Comparison of ENCODE assay signal across 8 cellular contexts in the genomic region with DNA sequence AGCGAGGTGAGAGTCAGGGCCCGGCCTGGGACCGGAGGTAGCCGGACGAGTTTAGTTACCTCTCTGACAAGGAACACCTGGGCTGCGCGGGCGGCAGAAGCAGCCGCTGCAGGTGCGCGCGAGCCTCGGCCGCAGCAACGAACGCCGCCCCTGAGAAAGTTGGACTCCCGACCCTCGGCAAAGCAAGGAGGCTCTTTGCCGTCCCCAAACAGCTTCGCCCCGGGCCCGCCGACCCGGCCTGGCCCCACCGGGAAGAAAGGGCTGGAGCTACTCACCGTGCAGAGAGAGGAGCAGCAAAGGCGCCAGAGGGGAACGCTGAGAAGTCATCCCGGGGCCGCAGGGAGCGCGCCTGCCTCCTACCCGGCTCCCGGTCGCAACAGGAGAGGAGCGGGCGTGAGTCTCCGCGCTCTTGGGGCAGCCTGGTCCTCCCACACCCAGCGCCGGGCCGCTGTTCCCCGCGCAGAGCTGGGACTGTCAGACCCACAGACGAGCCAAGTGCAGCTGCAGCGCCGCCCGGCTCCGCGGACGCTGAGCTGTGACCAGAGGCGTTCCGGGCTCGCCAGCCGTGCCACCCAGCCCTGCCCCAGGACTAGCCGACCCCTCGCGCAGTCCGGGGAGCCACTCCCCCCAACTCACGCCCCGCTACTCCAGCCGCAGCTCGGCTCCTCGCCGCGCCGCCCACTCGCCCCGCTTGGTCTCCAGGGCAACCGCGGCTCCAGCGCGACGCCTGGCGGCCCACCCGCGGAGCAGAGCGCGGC. TPM values are rescaled to one million over a fixed set of nuclear protein-coding genes. Genes with fewer than 3 reads are reported as not detected.
A peak's percentile ranks its signal among the peaks of the same experiment; 100 is the strongest.
DNase-seq lines count a peak whose midpoint lies in the region; TF ChIP-seq lines count a peak whose summit lies in the region.

A gene with protein sequence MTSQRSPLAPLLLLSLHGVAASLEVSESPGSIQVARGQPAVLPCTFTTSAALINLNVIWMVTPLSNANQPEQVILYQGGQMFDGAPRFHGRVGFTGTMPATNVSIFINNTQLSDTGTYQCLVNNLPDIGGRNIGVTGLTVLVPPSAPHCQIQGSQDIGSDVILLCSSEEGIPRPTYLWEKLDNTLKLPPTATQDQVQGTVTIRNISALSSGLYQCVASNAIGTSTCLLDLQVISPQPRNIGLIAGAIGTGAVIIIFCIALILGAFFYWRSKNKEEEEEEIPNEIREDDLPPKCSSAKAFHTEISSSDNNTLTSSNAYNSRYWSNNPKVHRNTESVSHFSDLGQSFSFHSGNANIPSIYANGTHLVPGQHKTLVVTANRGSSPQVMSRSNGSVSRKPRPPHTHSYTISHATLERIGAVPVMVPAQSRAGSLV (minus strand): TSS at position 591 of the 758 bp plus-strand sequence. CDS start 264 bp downstream, at position 327.

- H2AFZ ChIP-seq in GM23248 = peak within 1 kb of the TSS; percentile 67

- in situ Hi-C loops in G401 (cut with HindIII; ENCODE audit: low sequenced_read_pairs) = no loop called here
- in situ Hi-C loops in GM23248 (cut with MboI) = no loop called here

- H3K79me2 ChIP-seq in GM23248 (ENCODE audit: insufficient read depth) = no peaks in the 10 kb centered on the region

- H3K4me1 ChIP-seq in GM23248 (ENCODE audit: insufficient read depth) = peaks cover 4% of the 10 kb centered on the region; the same call in 1 of the 2 replicates

- whole genome bisulfite sequencing in GM23248 (ENCODE audit: low coverage in 1 of 2, low lambda C conversion rate in 2 of 2, missing lambda C conversion rate in 2 of 2), 2 experiments = 3 to 4% methylated on average over 33 to 61 of the region's 80 CpGs

- H3K4me3 ChIP-seq in GM23248 = peak within 1 kb of the TSS; percentile 73
- peak within 1 kb of the TSS; percentile 54 for H3K4me3 ChIP-seq in retinal pigment epithelial cell (ENCODE audit: low read length)

- H3K27ac ChIP-seq in GM23248 = no peak within 1 kb of the TSS

- no peaks in the 10 kb centered on the region for H3K9me2 ChIP-seq in GM23248 (ENCODE audit: insufficient read depth)

- H3K9ac ChIP-seq in GM23248 = no peak within 1 kb of the TSS

- peak within 1 kb of the TSS; percentile 59 for H3K4me2 ChIP-seq in GM23248 (ENCODE audit: unreplicated experiment)

- TF ChIP-seq CTCF in LNCAP (IDR thresholded peaks at IDR 0.05) = peak; percentile 85
- peak; percentile 37 for TF ChIP-seq CTCF in retinal pigment epithelial cell (conservative IDR thresholded peaks at IDR 0.05; ENCODE audit: low read depth, low read length)

- H3F3A ChIP-seq in GM23248 (ENCODE audit: insufficient read depth) = no peaks in the 10 kb centered on the region

- H3K36me3 ChIP-seq in GM23248 (ENCODE audit: low read depth) = no peaks in the 10 kb centered on the region

- H3K27me3 ChIP-seq in GM23248 (replicated peaks; ENCODE audit: insufficient read depth) = peaks cover 62% of the 10 kb centered on the region

- no peaks in the 10 kb centered on the region for H3K9me3 ChIP-seq in GM23248 (ENCODE audit: low read depth)

- DNase-seq in G401 (ENCODE audit: low spot score) (peak; percentile 14), GM23248 (peak; percentile 71), T-helper 1 cell (peak; percentile 7 to 56 (median 37)), amygdala (lab: John Stamatoyannopoulos, UW) (peak in 55 of 56 donors; percentile 56 to 94 (median 83)), hepatic stellate cell (ENCODE audit: low spot score) (peak; percentile 46), retinal pigment epithelial cell (ENCODE audit: low read depth) (peak; percentile 9), dedifferentiated amniotic fluid mesenchymal stem cell (ENCODE audit: extremely low spot score) (no peak)

- H4K20me1 ChIP-seq in GM23248 (ENCODE audit: insufficient read depth) = no peaks in the 10 kb centered on the region

RNA-seq across cellular contexts. Expression of the gene that starts here (rescaled TPM):
- not detected in 2 replicates for total RNA-seq in G401 (2014; rRNA removed; shearing (Covaris generic))
- not detected in 2 replicates for total RNA-seq in GM23248 (2014; rRNA removed; shearing (Covaris generic))
- not detected in 2 replicates for polyA plus RNA-seq in GM23248 (2016; fragmentation: Nextera tagmentation; extraction: Ambion mirVana)

Comparison
In these comparisons a context has a peak if more than half of its experiments do, and no peak if none do; other contexts are left out.
1. Peak in DNase-seq in G401; RNA of the gene not detected or under 1 TPM.
2. Peak in DNase-seq, H3K4me3 ChIP-seq and H3K4me2 ChIP-seq in GM23248; RNA of the gene not detected or under 1 TPM.